ENCODE assay signal across 1 cellular context in the genomic region with DNA sequence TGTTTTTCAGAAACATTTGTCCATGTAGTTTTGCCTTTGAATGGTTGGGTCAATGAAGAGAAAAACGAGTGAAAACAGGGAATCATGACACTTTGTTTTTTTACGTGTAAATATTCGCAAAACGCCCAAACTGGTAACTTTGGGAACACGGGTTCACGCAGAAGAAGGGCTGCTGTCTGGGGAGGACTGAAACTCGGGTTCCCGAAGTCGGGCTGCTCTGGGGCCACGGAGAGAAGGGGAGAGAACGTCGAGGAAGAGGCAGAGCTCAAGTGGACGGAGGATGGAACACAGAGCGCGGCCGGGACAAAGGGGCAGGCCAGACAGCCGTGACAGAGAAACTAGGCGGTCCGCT.
A peak's percentile ranks its signal among the peaks of the same experiment; 100 is the strongest.
TF ChIP-seq lines count a peak whose summit lies in the region.

No MANE protein-coding gene starts in this region.

TF ChIP-seq in HepG2, 621 proteins besides CTCF, POLR2A, EP300 and RAD21 (continued from another document and continues in another):
- TF ChIP-seq GZF1 (CRISPR knock-in tag; IDR thresholded peaks at IDR 0.05), result 0 out of 2 replicates have a peak, but pooled peaks have one; percentile 25
- TF ChIP-seq ATF1 (CRISPR knock-in tag; IDR thresholded peaks at IDR 0.05), result no peak
- no peak for TF ChIP-seq RFXANK (CRISPR knock-in tag; IDR thresholded peaks at IDR 0.05)
- no peak for TF ChIP-seq ZNF230 (CRISPR knock-in tag; IDR thresholded peaks at IDR 0.05)
- no peak for TF ChIP-seq ZSCAN21 (CRISPR knock-in tag; IDR thresholded peaks at IDR 0.05; ENCODE audit: borderline replicate concordance)
- TF ChIP-seq SP2 (CRISPR knock-in tag; IDR thresholded peaks at IDR 0.05), result no peak
- no peak for TF ChIP-seq POLR2AphosphoS5 (IDR thresholded peaks at IDR 0.05; ENCODE audit: low read depth, low read length)
- TF ChIP-seq, protein P1, sequence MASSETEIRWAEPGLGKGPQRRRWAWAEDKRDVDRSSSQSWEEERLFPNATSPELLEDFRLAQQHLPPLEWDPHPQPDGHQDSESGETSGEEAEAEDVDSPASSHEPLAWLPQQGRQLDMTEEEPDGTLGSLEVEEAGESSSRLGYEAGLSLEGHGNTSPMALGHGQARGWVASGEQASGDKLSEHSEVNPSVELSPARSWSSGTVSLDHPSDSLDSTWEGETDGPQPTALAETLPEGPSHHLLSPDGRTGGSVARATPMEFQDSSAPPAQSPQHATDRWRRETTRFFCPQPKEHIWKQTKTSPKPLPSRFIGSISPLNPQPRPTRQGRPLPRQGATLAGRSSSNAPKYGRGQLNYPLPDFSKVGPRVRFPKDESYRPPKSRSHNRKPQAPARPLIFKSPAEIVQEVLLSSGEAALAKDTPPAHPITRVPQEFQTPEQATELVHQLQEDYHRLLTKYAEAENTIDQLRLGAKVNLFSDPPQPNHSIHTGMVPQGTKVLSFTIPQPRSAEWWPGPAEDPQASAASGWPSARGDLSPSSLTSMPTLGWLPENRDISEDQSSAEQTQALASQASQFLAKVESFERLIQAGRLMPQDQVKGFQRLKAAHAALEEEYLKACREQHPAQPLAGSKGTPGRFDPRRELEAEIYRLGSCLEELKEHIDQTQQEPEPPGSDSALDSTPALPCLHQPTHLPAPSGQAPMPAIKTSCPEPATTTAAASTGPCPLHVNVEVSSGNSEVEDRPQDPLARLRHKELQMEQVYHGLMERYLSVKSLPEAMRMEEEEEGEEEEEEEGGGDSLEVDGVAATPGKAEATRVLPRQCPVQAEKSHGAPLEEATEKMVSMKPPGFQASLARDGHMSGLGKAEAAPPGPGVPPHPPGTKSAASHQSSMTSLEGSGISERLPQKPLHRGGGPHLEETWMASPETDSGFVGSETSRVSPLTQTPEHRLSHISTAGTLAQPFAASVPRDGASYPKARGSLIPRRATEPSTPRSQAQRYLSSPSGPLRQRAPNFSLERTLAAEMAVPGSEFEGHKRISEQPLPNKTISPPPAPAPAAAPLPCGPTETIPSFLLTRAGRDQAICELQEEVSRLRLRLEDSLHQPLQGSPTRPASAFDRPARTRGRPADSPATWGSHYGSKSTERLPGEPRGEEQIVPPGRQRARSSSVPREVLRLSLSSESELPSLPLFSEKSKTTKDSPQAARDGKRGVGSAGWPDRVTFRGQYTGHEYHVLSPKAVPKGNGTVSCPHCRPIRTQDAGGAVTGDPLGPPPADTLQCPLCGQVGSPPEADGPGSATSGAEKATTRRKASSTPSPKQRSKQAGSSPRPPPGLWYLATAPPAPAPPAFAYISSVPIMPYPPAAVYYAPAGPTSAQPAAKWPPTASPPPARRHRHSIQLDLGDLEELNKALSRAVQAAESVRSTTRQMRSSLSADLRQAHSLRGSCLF (CRISPR knock-in tag; IDR thresholded peaks at IDR 0.05; ENCODE audit: borderline replicate concordance), result no peak
- TF ChIP-seq ZNF10 (CRISPR knock-in tag; IDR thresholded peaks at IDR 0.05; ENCODE audit: borderline replicate concordance, low read depth), result no peak
- no peak for TF ChIP-seq KLF12 (CRISPR knock-in tag; IDR thresholded peaks at IDR 0.05; ENCODE audit: borderline replicate concordance)
- no peak for TF ChIP-seq ZNF724P (CRISPR knock-in tag; IDR thresholded peaks at IDR 0.05; ENCODE audit: borderline replicate concordance)
- TF ChIP-seq, protein P2, sequence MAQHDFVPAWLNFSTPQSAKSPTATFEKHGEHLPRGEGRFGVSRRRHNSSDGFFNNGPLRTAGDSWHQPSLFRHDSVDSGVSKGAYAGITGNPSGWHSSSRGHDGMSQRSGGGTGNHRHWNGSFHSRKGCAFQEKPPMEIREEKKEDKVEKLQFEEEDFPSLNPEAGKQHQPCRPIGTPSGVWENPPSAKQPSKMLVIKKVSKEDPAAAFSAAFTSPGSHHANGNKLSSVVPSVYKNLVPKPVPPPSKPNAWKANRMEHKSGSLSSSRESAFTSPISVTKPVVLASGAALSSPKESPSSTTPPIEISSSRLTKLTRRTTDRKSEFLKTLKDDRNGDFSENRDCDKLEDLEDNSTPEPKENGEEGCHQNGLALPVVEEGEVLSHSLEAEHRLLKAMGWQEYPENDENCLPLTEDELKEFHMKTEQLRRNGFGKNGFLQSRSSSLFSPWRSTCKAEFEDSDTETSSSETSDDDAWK (CRISPR knock-in tag; IDR thresholded peaks at IDR 0.05), result no peak
- no peak for TF ChIP-seq ZNF180 (CRISPR knock-in tag; IDR thresholded peaks at IDR 0.05; ENCODE audit: borderline replicate concordance, low read depth)
- TF ChIP-seq, protein P3, sequence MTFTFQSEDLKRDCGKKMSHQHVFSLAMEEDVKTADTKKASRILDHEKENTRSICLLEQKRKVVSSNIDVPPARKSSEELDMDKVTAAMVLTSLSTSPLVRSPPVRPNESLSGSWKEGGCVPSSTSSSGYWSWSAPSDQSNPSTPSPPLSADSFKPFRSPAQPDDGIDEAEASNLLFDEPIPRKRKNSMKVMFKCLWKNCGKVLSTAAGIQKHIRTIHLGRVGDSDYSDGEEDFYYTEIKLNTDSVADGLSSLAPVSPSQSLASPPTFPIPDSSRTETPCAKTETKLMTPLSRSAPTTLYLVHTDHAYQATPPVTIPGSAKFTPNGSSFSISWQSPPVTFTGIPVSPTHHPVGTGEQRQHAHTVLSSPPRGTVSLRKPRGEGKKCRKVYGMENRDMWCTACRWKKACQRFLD (CRISPR knock-in tag; IDR thresholded peaks at IDR 0.05; ENCODE audit: borderline replicate concordance), result no peak; the same call in 1 of the 2 replicates
- no peak for TF ChIP-seq CBX2 (IDR thresholded peaks at IDR 0.05; ENCODE audit: low read depth, low read length)
- TF ChIP-seq CBX2 (CRISPR knock-in tag; IDR thresholded peaks at IDR 0.05; ENCODE audit: low read depth), result no peak
- no peak for TF ChIP-seq ZNF780A (CRISPR knock-in tag; IDR thresholded peaks at IDR 0.05)
- no peak for TF ChIP-seq SP140L (CRISPR knock-in tag; IDR thresholded peaks at IDR 0.05; ENCODE audit: borderline replicate concordance)
- no peak for TF ChIP-seq ZNF431 (CRISPR knock-in tag; IDR thresholded peaks at IDR 0.05; ENCODE audit: borderline replicate concordance, low read depth)
- no peak for TF ChIP-seq SP5 (CRISPR knock-in tag; IDR thresholded peaks at IDR 0.05; ENCODE audit: borderline replicate concordance, low read depth)
- TF ChIP-seq, protein P4, sequence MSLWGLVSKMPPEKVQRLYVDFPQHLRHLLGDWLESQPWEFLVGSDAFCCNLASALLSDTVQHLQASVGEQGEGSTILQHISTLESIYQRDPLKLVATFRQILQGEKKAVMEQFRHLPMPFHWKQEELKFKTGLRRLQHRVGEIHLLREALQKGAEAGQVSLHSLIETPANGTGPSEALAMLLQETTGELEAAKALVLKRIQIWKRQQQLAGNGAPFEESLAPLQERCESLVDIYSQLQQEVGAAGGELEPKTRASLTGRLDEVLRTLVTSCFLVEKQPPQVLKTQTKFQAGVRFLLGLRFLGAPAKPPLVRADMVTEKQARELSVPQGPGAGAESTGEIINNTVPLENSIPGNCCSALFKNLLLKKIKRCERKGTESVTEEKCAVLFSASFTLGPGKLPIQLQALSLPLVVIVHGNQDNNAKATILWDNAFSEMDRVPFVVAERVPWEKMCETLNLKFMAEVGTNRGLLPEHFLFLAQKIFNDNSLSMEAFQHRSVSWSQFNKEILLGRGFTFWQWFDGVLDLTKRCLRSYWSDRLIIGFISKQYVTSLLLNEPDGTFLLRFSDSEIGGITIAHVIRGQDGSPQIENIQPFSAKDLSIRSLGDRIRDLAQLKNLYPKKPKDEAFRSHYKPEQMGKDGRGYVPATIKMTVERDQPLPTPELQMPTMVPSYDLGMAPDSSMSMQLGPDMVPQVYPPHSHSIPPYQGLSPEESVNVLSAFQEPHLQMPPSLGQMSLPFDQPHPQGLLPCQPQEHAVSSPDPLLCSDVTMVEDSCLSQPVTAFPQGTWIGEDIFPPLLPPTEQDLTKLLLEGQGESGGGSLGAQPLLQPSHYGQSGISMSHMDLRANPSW (CRISPR knock-in tag; IDR thresholded peaks at IDR 0.05; ENCODE audit: borderline replicate concordance), result 0 out of 2 replicates have a peak, but pooled peaks have one; percentile 27
- TF ChIP-seq ZNF282 (IDR thresholded peaks at IDR 0.05; ENCODE audit: partially characterized antibody), result no peak
- no peak for TF ChIP-seq MXD4 (CRISPR knock-in tag; IDR thresholded peaks at IDR 0.05)
- TF ChIP-seq KAT7 (CRISPR knock-in tag; IDR thresholded peaks at IDR 0.05; ENCODE audit: borderline replicate concordance), result no peak
- TF ChIP-seq SYNCRIP (IDR thresholded peaks at IDR 0.05; ENCODE audit: insufficient read depth, low read depth, low read length), result no peak
- TF ChIP-seq, protein P5, sequence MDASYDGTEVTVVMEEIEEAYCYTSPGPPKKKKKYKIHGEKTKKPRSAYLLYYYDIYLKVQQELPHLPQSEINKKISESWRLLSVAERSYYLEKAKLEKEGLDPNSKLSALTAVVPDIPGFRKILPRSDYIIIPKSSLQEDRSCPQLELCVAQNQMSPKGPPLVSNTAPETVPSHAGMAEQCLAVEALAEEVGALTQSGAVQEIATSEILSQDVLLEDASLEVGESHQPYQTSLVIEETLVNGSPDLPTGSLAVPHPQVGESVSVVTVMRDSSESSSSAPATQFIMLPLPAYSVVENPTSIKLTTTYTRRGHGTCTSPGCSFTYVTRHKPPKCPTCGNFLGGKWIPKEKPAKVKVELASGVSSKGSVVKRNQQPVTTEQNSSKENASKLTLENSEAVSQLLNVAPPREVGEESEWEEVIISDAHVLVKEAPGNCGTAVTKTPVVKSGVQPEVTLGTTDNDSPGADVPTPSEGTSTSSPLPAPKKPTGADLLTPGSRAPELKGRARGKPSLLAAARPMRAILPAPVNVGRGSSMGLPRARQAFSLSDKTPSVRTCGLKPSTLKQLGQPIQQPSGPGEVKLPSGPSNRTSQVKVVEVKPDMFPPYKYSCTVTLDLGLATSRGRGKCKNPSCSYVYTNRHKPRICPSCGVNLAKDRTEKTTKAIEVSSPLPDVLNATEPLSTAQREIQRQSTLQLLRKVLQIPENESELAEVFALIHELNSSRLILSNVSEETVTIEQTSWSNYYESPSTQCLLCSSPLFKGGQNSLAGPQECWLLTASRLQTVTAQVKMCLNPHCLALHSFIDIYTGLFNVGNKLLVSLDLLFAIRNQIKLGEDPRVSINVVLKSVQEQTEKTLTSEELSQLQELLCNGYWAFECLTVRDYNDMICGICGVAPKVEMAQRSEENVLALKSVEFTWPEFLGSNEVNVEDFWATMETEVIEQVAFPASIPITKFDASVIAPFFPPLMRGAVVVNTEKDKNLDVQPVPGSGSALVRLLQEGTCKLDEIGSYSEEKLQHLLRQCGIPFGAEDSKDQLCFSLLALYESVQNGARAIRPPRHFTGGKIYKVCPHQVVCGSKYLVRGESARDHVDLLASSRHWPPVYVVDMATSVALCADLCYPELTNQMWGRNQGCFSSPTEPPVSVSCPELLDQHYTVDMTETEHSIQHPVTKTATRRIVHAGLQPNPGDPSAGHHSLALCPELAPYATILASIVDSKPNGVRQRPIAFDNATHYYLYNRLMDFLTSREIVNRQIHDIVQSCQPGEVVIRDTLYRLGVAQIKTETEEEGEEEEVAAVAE (CRISPR knock-in tag; IDR thresholded peaks at IDR 0.05; ENCODE audit: borderline replicate concordance), result no peak
- TF ChIP-seq HDAC6 (IDR thresholded peaks at IDR 0.05; ENCODE audit: low read depth, low read length), result no peak
- TF ChIP-seq MED13 (CRISPR knock-in tag; IDR thresholded peaks at IDR 0.05), result no peak
- TF ChIP-seq ZNF468 (CRISPR knock-in tag; IDR thresholded peaks at IDR 0.05), result no peak
- TF ChIP-seq, protein P6, sequence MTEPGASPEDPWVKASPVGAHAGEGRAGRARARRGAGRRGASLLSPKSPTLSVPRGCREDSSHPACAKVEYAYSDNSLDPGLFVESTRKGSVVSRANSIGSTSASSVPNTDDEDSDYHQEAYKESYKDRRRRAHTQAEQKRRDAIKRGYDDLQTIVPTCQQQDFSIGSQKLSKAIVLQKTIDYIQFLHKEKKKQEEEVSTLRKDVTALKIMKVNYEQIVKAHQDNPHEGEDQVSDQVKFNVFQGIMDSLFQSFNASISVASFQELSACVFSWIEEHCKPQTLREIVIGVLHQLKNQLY (CRISPR knock-in tag; IDR thresholded peaks at IDR 0.05), result no peak
- no peak for TF ChIP-seq CREM (IDR thresholded peaks at IDR 0.05)
- no peak for TF ChIP-seq CREM (CRISPR knock-in tag; IDR thresholded peaks at IDR 0.05)
- no peak for TF ChIP-seq ERF (CRISPR knock-in tag; IDR thresholded peaks at IDR 0.05)
- peak; percentile 91 for TF ChIP-seq ZNF777 (CRISPR knock-in tag; IDR thresholded peaks at IDR 0.05)
- TF ChIP-seq, protein P7, sequence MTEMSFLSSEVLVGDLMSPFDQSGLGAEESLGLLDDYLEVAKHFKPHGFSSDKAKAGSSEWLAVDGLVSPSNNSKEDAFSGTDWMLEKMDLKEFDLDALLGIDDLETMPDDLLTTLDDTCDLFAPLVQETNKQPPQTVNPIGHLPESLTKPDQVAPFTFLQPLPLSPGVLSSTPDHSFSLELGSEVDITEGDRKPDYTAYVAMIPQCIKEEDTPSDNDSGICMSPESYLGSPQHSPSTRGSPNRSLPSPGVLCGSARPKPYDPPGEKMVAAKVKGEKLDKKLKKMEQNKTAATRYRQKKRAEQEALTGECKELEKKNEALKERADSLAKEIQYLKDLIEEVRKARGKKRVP (CRISPR knock-in tag; IDR thresholded peaks at IDR 0.05), result no peak
- TF ChIP-seq ZNF883 (CRISPR knock-in tag; IDR thresholded peaks at IDR 0.05; ENCODE audit: not compliant biosample characterization), result peak; percentile 26
- TF ChIP-seq SNAPC2 (CRISPR knock-in tag; IDR thresholded peaks at IDR 0.05), result no peak
- TF ChIP-seq, protein P8, sequence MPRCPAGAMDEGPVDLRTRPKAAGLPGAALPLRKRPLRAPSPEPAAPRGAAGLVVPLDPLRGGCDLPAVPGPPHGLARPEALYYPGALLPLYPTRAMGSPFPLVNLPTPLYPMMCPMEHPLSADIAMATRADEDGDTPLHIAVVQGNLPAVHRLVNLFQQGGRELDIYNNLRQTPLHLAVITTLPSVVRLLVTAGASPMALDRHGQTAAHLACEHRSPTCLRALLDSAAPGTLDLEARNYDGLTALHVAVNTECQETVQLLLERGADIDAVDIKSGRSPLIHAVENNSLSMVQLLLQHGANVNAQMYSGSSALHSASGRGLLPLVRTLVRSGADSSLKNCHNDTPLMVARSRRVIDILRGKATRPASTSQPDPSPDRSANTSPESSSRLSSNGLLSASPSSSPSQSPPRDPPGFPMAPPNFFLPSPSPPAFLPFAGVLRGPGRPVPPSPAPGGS (CRISPR knock-in tag; IDR thresholded peaks at IDR 0.05), result no peak
- TF ChIP-seq MTA1 (CRISPR knock-in tag; IDR thresholded peaks at IDR 0.05; ENCODE audit: borderline replicate concordance), result no peak
- TF ChIP-seq ZBTB42 (CRISPR knock-in tag; IDR thresholded peaks at IDR 0.05), result no peak
- no peak for TF ChIP-seq ZBTB1 (CRISPR knock-in tag; IDR thresholded peaks at IDR 0.05; ENCODE audit: borderline replicate concordance)
- no peak for TF ChIP-seq TGIF2 (CRISPR knock-in tag; IDR thresholded peaks at IDR 0.05)
- TF ChIP-seq, protein P9, sequence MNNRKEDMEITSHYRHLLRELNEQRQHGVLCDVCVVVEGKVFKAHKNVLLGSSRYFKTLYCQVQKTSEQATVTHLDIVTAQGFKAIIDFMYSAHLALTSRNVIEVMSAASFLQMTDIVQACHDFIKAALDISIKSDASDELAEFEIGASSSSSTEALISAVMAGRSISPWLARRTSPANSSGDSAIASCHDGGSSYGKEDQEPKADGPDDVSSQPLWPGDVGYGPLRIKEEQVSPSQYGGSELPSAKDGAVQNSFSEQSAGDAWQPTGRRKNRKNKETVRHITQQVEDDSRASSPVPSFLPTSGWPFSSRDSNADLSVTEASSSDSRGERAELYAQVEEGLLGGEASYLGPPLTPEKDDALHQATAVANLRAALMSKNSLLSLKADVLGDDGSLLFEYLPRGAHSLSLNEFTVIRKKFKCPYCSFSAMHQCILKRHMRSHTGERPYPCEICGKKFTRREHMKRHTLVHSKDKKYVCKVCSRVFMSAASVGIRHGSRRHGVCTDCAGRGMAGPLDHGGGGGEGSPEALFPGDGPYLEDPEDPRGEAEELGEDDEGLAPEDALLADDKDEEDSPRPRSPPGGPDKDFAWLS (CRISPR knock-in tag; IDR thresholded peaks at IDR 0.05; ENCODE audit: borderline replicate concordance), result no peak
- TF ChIP-seq ZNF446 (CRISPR knock-in tag; IDR thresholded peaks at IDR 0.05), result no peak
- no peak for TF ChIP-seq SOX13 (IDR thresholded peaks at IDR 0.05)
- 0 out of 4 replicates have a peak, but pooled peaks of 1 of the 2 experiments have one; percentile 4 for TF ChIP-seq SOX13 (CRISPR knock-in tag; conservative IDR thresholded peaks at IDR 0.05 in 1 of 2, IDR thresholded peaks at IDR 0.05 in 1 of 2)
